9 cellular contexts compared by ENCODE assay signal in genomic region chr2:58047969-58048368, GRCh38. TPM values are rescaled to one million over a fixed set of nuclear protein-coding genes. Genes with fewer than 3 reads are reported as not detected.
DNase-seq lines count a peak whose midpoint lies in the region; ATAC-seq and TF ChIP-seq lines count a peak whose summit lies in the region.
"Had no signal": no experiment of that assay in that cellular context is flagged by ENCODE, and none has a peak within 500 bp of the region (broad histone marks: within the 10 kb centered on the region; RNA-seq: fewer than 3 reads in every experiment).

No MANE protein-coding gene starts in this region.

- ATAC-seq in natural killer cell (no peak), HG02938 (IDR thresholded peaks at IDR 0.05; ENCODE audit: unreplicated experiment) (no peak), omental fat pad (ENCODE audit: low FRiP score) (no peak)

- H3K36me3 Mint-ChIP-seq in IgD-negative memory B cell (peaks cover 2% of the 10 kb centered on the region), brain (no peaks in the 10 kb centered on the region), natural killer cell (no peaks in the 10 kb centered on the region)

- H3K4me1 ChIP-seq in ES-I3 (ENCODE audit: insufficient read depth, low read length), result 0 out of 2 replicates have a peak, but pooled peaks cover 6% of the 10 kb centered on the region

- peak overlapping the region; percentile 58 to 100 (median 79) for H3K4me3 Mint-ChIP-seq in IgD-negative memory B cell
- H3K4me3 Mint-ChIP-seq in brain, result peak overlapping the region in 3 of 5 experiments; percentile 2 to 71 (median 67)
- peak overlapping the region; percentile 77 for H3K4me3 Mint-ChIP-seq in natural killer cell

- no peaks in the 10 kb centered on the region for H3K9me3 ChIP-seq in ES-I3 (ENCODE audit: control insufficient read depth, insufficient read depth, low read length)

- H3K27ac Mint-ChIP-seq in IgD-negative memory B cell, result peak overlapping the region; percentile 63 to 99 (median 96)
- H3K27ac Mint-ChIP-seq in brain, result peak overlapping the region in 1 of 5 experiments; percentile 35
- H3K27ac Mint-ChIP-seq in natural killer cell, result peak overlapping the region; percentile 88 to 95

- intact Hi-C loops in natural killer cell (cut with micrococcal nuclease), result no loop called here
- intact Hi-C loops in posterior cingulate gyrus (cut with DNase I), result loop anchor here (5.0 to 10.0 kb wide), 2 partner anchors 57 to 141 kb away; no protein-coding TSS in a partner anchor

- DNase-seq in natural killer cell (no peak), iPS-NIHi11 (ENCODE audit: low spot score) (no peak), posterior cingulate gyrus (no peak), omental fat pad (ENCODE audit: low spot score) (no peak)
- DNase-seq: NCI-H345 had no signal

- H3K4me1 Mint-ChIP-seq in IgD-negative memory B cell (peaks cover 29 to 47% (median 38%) of the 10 kb centered on the region in 3 donors), brain (peaks cover 10% of the 10 kb centered on the region), natural killer cell (peaks cover 25 to 35% of the 10 kb centered on the region in 2 donors)

- H3K27me3 Mint-ChIP-seq in IgD-negative memory B cell (no peaks in the 10 kb centered on the region), brain (peaks cover 7% of the 10 kb centered on the region), natural killer cell (ENCODE audit: low read depth in 2 of 2) (no peaks in the 10 kb centered on the region)

- H3K9ac ChIP-seq in ES-I3 (ENCODE audit: low read depth, low read length), result peak overlapping the region; percentile 68; the same call in 1 of the 2 replicates

- H3K9me3 Mint-ChIP-seq in IgD-negative memory B cell (no peaks in the 10 kb centered on the region), brain (peaks cover 0 to 9% (median 0%) of the 10 kb centered on the region in 5 experiments), natural killer cell (no peaks in the 10 kb centered on the region)

- no peaks in the 10 kb centered on the region for H3K36me3 ChIP-seq in ES-I3 (ENCODE audit: insufficient read depth, low read length)

- no peak for TF ChIP-seq CTCF in brain (conservative IDR thresholded peaks at IDR 0.05)
- TF ChIP-seq CTCF in natural killer cell (IDR thresholded peaks at IDR 0.05), result no peak
- TF ChIP-seq CTCF in omental fat pad (IDR thresholded peaks at IDR 0.05), result no peak

RNA-seq across cellular contexts. Expression of gene VRK2, which starts 1.4 kb away (rescaled TPM):
- polyA plus RNA-seq in IgD-negative memory B cell (32.9 TPM), brain (ENCODE audit: insufficient read depth, low read depth, low replicate concordance) (2.2 TPM)
- total RNA-seq in natural killer cell (10 to 100 TPM; 25.0 to 29.7 (median 25.4) TPM), omental fat pad (10 to 100 TPM; 16.1 to 24.6 (median 18.7) TPM)
